ENCODE assay signal across 7 cellular contexts in the genomic region with DNA sequence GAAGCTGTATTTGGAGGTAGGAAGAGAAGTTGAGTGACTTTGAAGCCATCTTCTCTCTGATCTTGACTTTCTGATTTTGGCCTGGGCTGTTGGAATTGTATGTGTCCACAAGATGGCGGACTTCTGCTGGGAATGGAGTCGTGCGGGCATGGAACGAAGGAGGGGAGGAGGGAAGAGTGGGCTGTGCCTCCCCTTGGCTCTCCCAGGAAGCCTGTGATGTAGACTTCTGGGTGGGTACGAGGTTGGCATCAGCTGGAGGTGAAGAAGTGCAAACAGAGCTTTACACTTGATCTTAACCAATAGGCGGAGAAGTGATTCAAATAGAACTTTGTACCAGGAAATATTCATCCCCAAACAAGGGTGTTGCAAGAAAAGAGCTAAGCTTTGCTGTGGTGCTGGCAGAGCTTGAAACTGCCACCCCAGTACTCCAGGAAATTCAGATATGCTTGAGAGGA. TPM values are rescaled to one million over a fixed set of nuclear protein-coding genes. Genes with fewer than 3 reads are reported as not detected.
DNase-seq lines count a peak whose midpoint lies in the region; ATAC-seq, FAIRE-seq and TF ChIP-seq lines count a peak whose summit lies in the region.

No MANE protein-coding gene starts in this region.

- H3K79me2 ChIP-seq in DOHH2 (ENCODE audit: control insufficient read depth, low read length): no peaks in the 10 kb centered on the region

- ATAC-seq in SK-N-SH treated with all-trans-retinoic acid at 6 μM for 48 hours (peak; percentile 95), left colon (peak; percentile 89)
- ATAC-seq in activated CD4-positive, CD25-positive, alpha-beta regulatory T cell treated with anti-CD3 and anti-CD28 coated beads, Interleukin-2, amount 50 U/mL, for 24 hours: no peak

- no peaks in the 10 kb centered on the region for H4K20me1 ChIP-seq in DOHH2 (ENCODE audit: control insufficient read depth, insufficient read depth, low read depth, low read length)

- H3F3A ChIP-seq in DOHH2 (ENCODE audit: control insufficient read depth, insufficient read depth): no peaks in the 10 kb centered on the region

- no peaks in the 10 kb centered on the region for H3K4me1 ChIP-seq in DOHH2 (ENCODE audit: control insufficient read depth, low read length)

- H3K9me2 ChIP-seq in DOHH2 (replicated peaks; ENCODE audit: control insufficient read depth, low read length): no peaks in the 10 kb centered on the region

- H3K27me3 ChIP-seq in DOHH2 (ENCODE audit: control insufficient read depth, low read length): peaks cover 9% of the 10 kb centered on the region

- TF ChIP-seq CTCF in DOHH2 (IDR thresholded peaks at IDR 0.05; ENCODE audit: low read depth, low read length, poor library complexity, severe bottlenecking): peak; percentile 73

- H3K4me2 ChIP-seq in DOHH2 (ENCODE audit: low read length): no peak overlapping the region

- no peaks in the 10 kb centered on the region for H3K36me3 ChIP-seq in DOHH2 (ENCODE audit: control insufficient read depth, low read length)

- no peak overlapping the region for H3K4me3 ChIP-seq in DOHH2 (ENCODE audit: low read length)

- no peak for FAIRE-seq in HTR-8/SVneo (lab: Jason Lieb, UNC)

- H3K27ac ChIP-seq in DOHH2 (ENCODE audit: low read depth, low read length): no peak overlapping the region

- intact Hi-C loops in left colon (cut with DNase I, micrococcal nuclease): loop anchor here in 1 of 2 donors (5.0 kb wide), 1 partner anchor 110 kb away; no protein-coding TSS in a partner anchor

- DNase-seq in HTR-8/SVneo (ENCODE audit: insufficient read length, low spot score): peak; percentile 53
- peak; percentile 16 for DNase-seq in central memory CD4-positive, alpha-beta T cell
- peak; percentile 75 to 93 for DNase-seq in left colon
- peak; percentile 36 for DNase-seq in stromal cell of bone marrow (ENCODE audit: low read depth)

- H3K9me3 ChIP-seq in DOHH2 (ENCODE audit: control insufficient read depth, insufficient read depth, low read length): no peaks in the 10 kb centered on the region

TF ChIP-seq in SK-N-SH treated with all-trans-retinoic acid at 6 μM for 48 hours, 23 proteins besides CTCF, POLR2A, EP300 and RAD21:
- no peak for TF ChIP-seq ISL1 (CRISPR knock-in tag; IDR thresholded peaks at IDR 0.05)
- no peak for TF ChIP-seq OSR1 (CRISPR knock-in tag; IDR thresholded peaks at IDR 0.05)
- TF ChIP-seq ESRRG (CRISPR knock-in tag; IDR thresholded peaks at IDR 0.05): no peak
- no peak for TF ChIP-seq ZFP3 (CRISPR knock-in tag; IDR thresholded peaks at IDR 0.05)
- no peak for TF ChIP-seq ZFP30 (CRISPR knock-in tag; IDR thresholded peaks at IDR 0.05)
- no peak for TF ChIP-seq TOX (CRISPR knock-in tag; IDR thresholded peaks at IDR 0.05; ENCODE audit: borderline replicate concordance)
- no peak for TF ChIP-seq TCF4 (CRISPR knock-in tag; IDR thresholded peaks at IDR 0.05; ENCODE audit: borderline replicate concordance)

RNA-seq across cellular contexts. Expression of a gene that starts 7.4 kb away (rescaled TPM):
- total RNA-seq in left colon: 10 to 100 TPM; 10.5 to 26.1 TPM

RNA-seq across cellular contexts. Expression of a gene that starts 39.8 kb away (rescaled TPM):
- total RNA-seq in left colon: 1 to 10 TPM; 6.9 to 7.4 TPM

RNA-seq across cellular contexts. Expression of a gene that starts 39.9 kb away (rescaled TPM):
- 10 to 100 TPM; 43.4 to 48.7 TPM for total RNA-seq in left colon

Comparison
In these comparisons a context has a peak if more than half of its experiments do, and no peak if none do; other contexts are left out.
1. DNase-seq: peak in every context shown above with its lines; median percentile 84 in left colon; 53 in HTR-8/SVneo; 36 in stromal cell of bone marrow; 16 in central memory CD4-positive, alpha-beta T cell.
2. ATAC-seq: peak in SK-N-SH treated with all-trans-retinoic acid at 6 μM for 48 hours (single experiment) and left colon (single experiment); none in activated CD4-positive, CD25-positive, alpha-beta regulatory T cell treated with anti-CD3 and anti-CD28 coated beads, Interleukin-2, amount 50 U/mL, for 24 hours (0 of 2).